In the genomic region with DNA sequence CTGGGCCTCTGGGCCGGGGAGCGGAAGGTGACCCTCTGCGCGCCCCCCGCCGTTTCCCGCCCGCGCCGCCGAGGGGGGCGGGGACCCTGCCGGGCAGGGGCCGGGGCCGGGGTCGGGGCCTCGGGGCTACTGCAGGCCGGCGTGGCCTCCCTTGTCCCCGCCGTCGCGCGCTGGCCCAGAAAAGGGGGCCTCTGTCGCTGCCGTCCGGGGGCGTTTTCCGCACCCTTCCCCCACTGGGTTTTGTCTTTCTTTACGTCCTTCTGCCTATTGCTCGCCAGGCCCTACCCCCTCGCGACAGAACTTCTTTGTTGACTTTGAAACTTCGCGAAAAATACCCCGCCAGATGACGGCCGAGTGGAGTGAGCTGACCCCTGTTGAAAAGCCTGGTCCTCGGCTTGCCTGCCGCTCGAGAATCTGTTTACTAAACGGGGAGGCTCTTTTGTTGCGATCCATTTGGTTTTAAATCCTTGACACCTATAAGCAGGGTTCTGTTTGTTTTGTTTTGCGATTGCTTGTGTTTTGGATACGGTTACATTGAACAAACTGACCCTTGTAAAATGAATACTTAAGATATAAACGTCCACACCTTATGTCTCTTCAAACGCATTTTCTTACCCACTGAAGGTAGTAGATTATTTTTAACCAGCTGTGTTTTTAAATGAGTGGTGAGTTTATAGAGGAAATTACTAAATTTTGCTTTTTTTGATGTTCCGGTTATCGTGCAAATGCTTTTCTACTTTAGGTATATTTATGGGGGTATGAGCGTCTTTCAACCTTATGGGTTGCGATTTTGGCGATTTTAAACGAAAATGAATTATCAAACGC, we compare ENCODE assay signal across 1 cellular context.
TF ChIP-seq lines count a peak whose summit lies in the region.

No MANE protein-coding gene starts in this region.

TF ChIP-seq in WTC11, 78 proteins besides CTCF, POLR2A, EP300 and RAD21 (continued from another document):
- TF ChIP-seq, protein P1, sequence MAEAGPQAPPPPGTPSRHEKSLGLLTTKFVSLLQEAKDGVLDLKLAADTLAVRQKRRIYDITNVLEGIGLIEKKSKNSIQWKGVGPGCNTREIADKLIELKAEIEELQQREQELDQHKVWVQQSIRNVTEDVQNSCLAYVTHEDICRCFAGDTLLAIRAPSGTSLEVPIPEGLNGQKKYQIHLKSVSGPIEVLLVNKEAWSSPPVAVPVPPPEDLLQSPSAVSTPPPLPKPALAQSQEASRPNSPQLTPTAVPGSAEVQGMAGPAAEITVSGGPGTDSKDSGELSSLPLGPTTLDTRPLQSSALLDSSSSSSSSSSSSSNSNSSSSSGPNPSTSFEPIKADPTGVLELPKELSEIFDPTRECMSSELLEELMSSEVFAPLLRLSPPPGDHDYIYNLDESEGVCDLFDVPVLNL (CRISPR knock-in tag; IDR thresholded peaks at IDR 0.05; ENCODE audit: borderline replicate concordance, low read depth), result peak; percentile 76; the same call in 1 of the 2 replicates
- TF ChIP-seq, protein P2, sequence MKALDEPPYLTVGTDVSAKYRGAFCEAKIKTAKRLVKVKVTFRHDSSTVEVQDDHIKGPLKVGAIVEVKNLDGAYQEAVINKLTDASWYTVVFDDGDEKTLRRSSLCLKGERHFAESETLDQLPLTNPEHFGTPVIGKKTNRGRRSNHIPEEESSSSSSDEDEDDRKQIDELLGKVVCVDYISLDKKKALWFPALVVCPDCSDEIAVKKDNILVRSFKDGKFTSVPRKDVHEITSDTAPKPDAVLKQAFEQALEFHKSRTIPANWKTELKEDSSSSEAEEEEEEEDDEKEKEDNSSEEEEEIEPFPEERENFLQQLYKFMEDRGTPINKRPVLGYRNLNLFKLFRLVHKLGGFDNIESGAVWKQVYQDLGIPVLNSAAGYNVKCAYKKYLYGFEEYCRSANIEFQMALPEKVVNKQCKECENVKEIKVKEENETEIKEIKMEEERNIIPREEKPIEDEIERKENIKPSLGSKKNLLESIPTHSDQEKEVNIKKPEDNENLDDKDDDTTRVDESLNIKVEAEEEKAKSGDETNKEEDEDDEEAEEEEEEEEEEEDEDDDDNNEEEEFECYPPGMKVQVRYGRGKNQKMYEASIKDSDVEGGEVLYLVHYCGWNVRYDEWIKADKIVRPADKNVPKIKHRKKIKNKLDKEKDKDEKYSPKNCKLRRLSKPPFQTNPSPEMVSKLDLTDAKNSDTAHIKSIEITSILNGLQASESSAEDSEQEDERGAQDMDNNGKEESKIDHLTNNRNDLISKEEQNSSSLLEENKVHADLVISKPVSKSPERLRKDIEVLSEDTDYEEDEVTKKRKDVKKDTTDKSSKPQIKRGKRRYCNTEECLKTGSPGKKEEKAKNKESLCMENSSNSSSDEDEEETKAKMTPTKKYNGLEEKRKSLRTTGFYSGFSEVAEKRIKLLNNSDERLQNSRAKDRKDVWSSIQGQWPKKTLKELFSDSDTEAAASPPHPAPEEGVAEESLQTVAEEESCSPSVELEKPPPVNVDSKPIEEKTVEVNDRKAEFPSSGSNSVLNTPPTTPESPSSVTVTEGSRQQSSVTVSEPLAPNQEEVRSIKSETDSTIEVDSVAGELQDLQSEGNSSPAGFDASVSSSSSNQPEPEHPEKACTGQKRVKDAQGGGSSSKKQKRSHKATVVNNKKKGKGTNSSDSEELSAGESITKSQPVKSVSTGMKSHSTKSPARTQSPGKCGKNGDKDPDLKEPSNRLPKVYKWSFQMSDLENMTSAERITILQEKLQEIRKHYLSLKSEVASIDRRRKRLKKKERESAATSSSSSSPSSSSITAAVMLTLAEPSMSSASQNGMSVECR (CRISPR knock-in tag; IDR thresholded peaks at IDR 0.05; ENCODE audit: borderline replicate concordance), result 0 out of 2 replicates have a peak, but pooled peaks have one; percentile 47
